In the genomic region with DNA sequence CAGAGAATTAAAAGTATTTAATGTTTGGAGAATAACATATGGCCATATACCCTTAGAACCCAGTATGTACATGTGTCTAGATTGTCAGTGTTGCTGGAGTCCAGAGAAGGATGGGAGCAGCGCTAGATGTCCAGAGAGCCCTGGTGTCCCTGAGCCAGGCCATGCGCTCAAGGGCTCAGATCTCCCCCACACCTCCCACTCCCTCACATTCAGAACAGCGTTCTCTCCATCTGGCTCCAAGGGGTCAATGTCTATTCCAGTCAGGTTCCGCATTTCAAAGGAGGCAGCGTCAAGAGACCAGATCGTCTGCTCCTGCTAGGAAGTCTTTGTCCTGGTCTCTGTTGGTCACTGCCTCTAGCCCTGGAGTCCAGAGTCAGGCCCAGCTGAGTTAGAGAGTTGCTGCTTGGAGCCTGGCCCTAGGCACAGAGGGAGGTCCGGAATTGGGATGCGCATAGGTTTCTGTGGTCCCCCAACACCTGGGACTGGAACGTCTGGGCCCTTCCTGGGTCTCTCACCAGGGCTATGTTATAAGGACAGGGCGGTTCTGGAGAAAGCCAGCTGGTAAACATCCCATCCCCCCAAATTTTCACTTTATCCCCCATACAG, we compare ENCODE assay signal across 1 cellular context.
TF ChIP-seq lines count a peak whose summit lies in the region.

No MANE protein-coding gene starts in this region.

TF ChIP-seq in SK-N-SH, 30 proteins besides CTCF, POLR2A, EP300 and RAD21 (continued from another document):
- TF ChIP-seq TAF1 (IDR thresholded peaks at IDR 0.05; ENCODE audit: borderline replicate concordance, low read depth, low read length) (no peak), YY1 (IDR thresholded peaks at IDR 0.05; ENCODE audit: low read depth) (no peak), TCF12 (IDR thresholded peaks at IDR 0.05) (no peak), SIN3A (IDR thresholded peaks at IDR 0.05; ENCODE audit: borderline replicate concordance, low read depth, low read length) (no peak), PBX3 (IDR thresholded peaks at IDR 0.05) (no peak), CHD2 (IDR thresholded peaks at IDR 0.05; ENCODE audit: low read length, partially characterized antibody) (no peak), FOXM1 (IDR thresholded peaks at IDR 0.05; ENCODE audit: low read depth) (no peak), GATA2 (CRISPR knock-in tag; IDR thresholded peaks at IDR 0.05) (no peak), REST (IDR thresholded peaks at IDR 0.05; ENCODE audit: low read depth, low read length) (no peak), RCOR1 (IDR thresholded peaks at IDR 0.05; ENCODE audit: low read length) (no peak), ELF1 (IDR thresholded peaks at IDR 0.05) (no peak), SMC3 (IDR thresholded peaks at IDR 0.05; ENCODE audit: low read depth, low read length) (no peak), RXRA (IDR thresholded peaks at IDR 0.05; ENCODE audit: borderline replicate concordance, low read depth) (no peak), JUND (IDR thresholded peaks at IDR 0.05) (no peak), POLR2AphosphoS5 (IDR thresholded peaks at IDR 0.05; ENCODE audit: low read depth, low read length) (no peak)
- TF ChIP-seq, protein P1, sequence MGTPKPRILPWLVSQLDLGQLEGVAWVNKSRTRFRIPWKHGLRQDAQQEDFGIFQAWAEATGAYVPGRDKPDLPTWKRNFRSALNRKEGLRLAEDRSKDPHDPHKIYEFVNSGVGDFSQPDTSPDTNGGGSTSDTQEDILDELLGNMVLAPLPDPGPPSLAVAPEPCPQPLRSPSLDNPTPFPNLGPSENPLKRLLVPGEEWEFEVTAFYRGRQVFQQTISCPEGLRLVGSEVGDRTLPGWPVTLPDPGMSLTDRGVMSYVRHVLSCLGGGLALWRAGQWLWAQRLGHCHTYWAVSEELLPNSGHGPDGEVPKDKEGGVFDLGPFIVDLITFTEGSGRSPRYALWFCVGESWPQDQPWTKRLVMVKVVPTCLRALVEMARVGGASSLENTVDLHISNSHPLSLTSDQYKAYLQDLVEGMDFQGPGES (IDR thresholded peaks at IDR 0.05; ENCODE audit: low read depth, low read length) = no peak
- TF ChIP-seq, protein P2, sequence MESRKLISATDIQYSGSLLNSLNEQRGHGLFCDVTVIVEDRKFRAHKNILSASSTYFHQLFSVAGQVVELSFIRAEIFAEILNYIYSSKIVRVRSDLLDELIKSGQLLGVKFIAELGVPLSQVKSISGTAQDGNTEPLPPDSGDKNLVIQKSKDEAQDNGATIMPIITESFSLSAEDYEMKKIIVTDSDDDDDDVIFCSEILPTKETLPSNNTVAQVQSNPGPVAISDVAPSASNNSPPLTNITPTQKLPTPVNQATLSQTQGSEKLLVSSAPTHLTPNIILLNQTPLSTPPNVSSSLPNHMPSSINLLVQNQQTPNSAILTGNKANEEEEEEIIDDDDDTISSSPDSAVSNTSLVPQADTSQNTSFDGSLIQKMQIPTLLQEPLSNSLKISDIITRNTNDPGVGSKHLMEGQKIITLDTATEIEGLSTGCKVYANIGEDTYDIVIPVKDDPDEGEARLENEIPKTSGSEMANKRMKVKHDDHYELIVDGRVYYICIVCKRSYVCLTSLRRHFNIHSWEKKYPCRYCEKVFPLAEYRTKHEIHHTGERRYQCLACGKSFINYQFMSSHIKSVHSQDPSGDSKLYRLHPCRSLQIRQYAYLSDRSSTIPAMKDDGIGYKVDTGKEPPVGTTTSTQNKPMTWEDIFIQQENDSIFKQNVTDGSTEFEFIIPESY (IDR thresholded peaks at IDR 0.05; ENCODE audit: borderline replicate concordance, low read depth) = no peak
